ENCODE assay signal across 11 cellular contexts in the genomic region with DNA sequence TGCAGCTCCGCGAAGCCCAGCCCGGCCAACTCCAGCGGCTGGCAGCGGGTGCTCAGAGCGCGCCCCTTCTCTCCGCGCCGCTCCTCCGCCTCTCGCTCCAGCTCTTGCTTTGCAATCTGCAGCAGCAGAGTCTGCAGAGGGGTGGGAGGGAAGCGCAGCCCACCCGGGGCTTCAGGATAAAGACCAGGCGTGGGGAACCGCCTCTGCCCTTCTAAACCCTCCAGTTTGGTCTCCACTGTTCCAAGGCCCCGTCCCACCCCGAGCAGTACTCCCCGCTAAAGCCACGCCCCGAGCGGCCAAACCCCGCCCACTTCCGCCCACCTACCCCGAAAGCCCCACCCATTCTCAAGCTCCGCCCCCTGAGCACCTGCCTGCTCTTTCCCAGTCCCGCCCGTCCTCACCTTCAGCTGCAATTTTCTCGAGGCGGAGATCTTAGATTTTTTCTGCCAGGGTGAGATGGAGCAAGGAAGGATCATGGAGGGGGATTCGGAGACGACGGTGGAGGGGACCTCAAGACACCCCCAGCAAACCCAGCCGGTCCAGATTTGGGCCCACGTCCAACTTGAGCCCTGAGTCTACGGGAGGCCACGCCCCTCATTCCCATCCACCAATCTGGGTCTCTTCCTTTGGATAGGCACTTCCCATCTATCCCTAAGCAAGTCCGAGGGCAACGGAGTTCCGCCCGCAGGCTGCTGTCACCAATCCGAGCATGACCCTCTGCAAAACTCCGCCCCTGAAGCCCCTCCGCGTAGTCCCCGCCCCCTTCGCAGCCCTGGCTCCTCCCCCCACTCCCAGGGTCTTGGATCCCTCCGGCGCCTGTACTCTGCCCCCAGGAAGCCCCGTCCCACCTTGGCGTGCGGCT. TPM values are rescaled to one million over a fixed set of nuclear protein-coding genes. Genes with fewer than 3 reads are reported as not detected.
DNase-seq lines count a peak whose midpoint lies in the region; ATAC-seq and TF ChIP-seq lines count a peak whose summit lies in the region.
"Had no signal": no experiment of that assay in that cellular context is flagged by ENCODE, and none has a peak within 500 bp of the region (broad histone marks: within the 10 kb centered on the region; RNA-seq: fewer than 3 reads in every experiment).

No MANE protein-coding gene starts in this region.

- peaks cover 22% of the 10 kb centered on the region for H3K4me1 Mint-ChIP-seq in activated T-cell treated with anti-CD3 and anti-CD28 coated beads, Interleukin-2, amount 50 U/mL, for 4 hours (ENCODE audit: low read depth)
- H3K4me1 Mint-ChIP-seq in HFFc6 (ENCODE audit: low read depth) = peaks cover 15% of the 10 kb centered on the region

- no peak overlapping the region for H3K27ac Mint-ChIP-seq in HFFc6
- H3K27ac Mint-ChIP-seq: CD4-positive, alpha-beta T cell had no signal

- peaks cover 10% of the 10 kb centered on the region for H3K9me3 Mint-ChIP-seq in activated T-cell treated with anti-CD3 and anti-CD28 coated beads, Interleukin-2, amount 50 U/mL, for 4 hours
- no peaks in the 10 kb centered on the region for H3K9me3 Mint-ChIP-seq in HFFc6

- no peak for ATAC-seq in activated T-cell treated with anti-CD3 and anti-CD28 coated beads, Interleukin-2, amount 50 U/mL, for 4 hours

- no peak for TF ChIP-seq CTCF in HFFc6 (IDR thresholded peaks at IDR 0.05)

- no peak overlapping the region for H3K4me3 Mint-ChIP-seq in activated T-cell treated with anti-CD3 and anti-CD28 coated beads, Interleukin-2, amount 50 U/mL, for 4 hours
- no peak overlapping the region for H3K4me3 Mint-ChIP-seq in HFFc6
- H3K4me3 Mint-ChIP-seq: CD4-positive, alpha-beta T cell had no signal

- H3K36me3 Mint-ChIP-seq in activated T-cell treated with anti-CD3 and anti-CD28 coated beads, Interleukin-2, amount 50 U/mL, for 4 hours (ENCODE audit: insufficient read depth) = no peaks in the 10 kb centered on the region
- H3K36me3 Mint-ChIP-seq in HFFc6 (ENCODE audit: low read depth) = no peaks in the 10 kb centered on the region

- H3K27me3 Mint-ChIP-seq in activated T-cell treated with anti-CD3 and anti-CD28 coated beads, Interleukin-2, amount 50 U/mL, for 4 hours (ENCODE audit: low read depth) = peaks cover 48% of the 10 kb centered on the region
- peaks cover 6% of the 10 kb centered on the region; the same call in 1 of the 2 replicates for H3K27me3 Mint-ChIP-seq in HFFc6 (ENCODE audit: insufficient read depth)

- DNase-seq in activated T-cell treated with anti-CD3 and anti-CD28 coated beads for 24 hours (ENCODE audit: low read depth) (peak; percentile 30), NCI-H774 (lab: John Stamatoyannopoulos, UW) (peak; percentile 88), cerebellar cortex (ENCODE audit: low spot score) (peak; percentile 80), left kidney (ENCODE audit: low read depth, low spot score) (peak; percentile 85), NCI-H128 (lab: John Stamatoyannopoulos, UW; ENCODE audit: unreplicated experiment) (no peak), NK-92 (lab: John Stamatoyannopoulos, UW; ENCODE audit: unreplicated experiment) (no peak), HFFc6 (no peak)
- DNase-seq in activated T-cell treated with anti-CD3 and anti-CD28 coated beads, Interleukin-2, amount 50 U/mL, for 4 hours = no peak
- DNase-seq: naive B cell had no signal

RNA-seq across cellular contexts. Expression of a gene that starts 1.1 kb away (rescaled TPM):
- total RNA-seq in activated T-cell treated with anti-CD3 and anti-CD28 coated beads, Interleukin-2, amount 50 U/mL, for 4 hours = not detected
- total RNA-seq in HFFc6 (2021; fragmentation: NEBNext Ultra II Directional; extraction: Animal tissue kit (Norgen Biotek cat#: 25700)) = not detected
- total RNA-seq: CD4-positive, alpha-beta T cell; T-helper 1 cell treated with Interleukin-12 subunit alpha and Interleukin-12 subunit beta and Interleukin-4 antibody, amounts not matched to agents 30 ng/mL and 1 ng/mL, for 36 hours had no signal

RNA-seq across cellular contexts. Expression of a gene that starts 7.4 kb away (rescaled TPM):
- not detected for total RNA-seq in activated T-cell treated with anti-CD3 and anti-CD28 coated beads, Interleukin-2, amount 50 U/mL, for 4 hours
- 1 to 10 TPM; 4.1 to 8.8 (median 7.3) TPM for total RNA-seq in HFFc6 (2021; fragmentation: NEBNext Ultra II Directional; extraction: Animal tissue kit (Norgen Biotek cat#: 25700))
- total RNA-seq: CD4-positive, alpha-beta T cell; T-helper 1 cell treated with Interleukin-12 subunit alpha and Interleukin-12 subunit beta and Interleukin-4 antibody, amounts not matched to agents 30 ng/mL and 1 ng/mL, for 36 hours had no signal

RNA-seq across cellular contexts. Expression of a gene that starts 10.0 kb away (rescaled TPM):
- total RNA-seq in activated T-cell treated with anti-CD3 and anti-CD28 coated beads, Interleukin-2, amount 50 U/mL, for 4 hours = under 1 TPM in 2 of 3 donors, not detected in 1; 0.25 to 0.45 TPM
- 1 to 10 TPM in 1 of 6 experiments, under 1 TPM in 5; 0.20 to 1.1 (median 0.72) TPM for total RNA-seq in HFFc6 (2021; fragmentation: NEBNext Ultra II Directional; extraction: Animal tissue kit (Norgen Biotek cat#: 25700))
- total RNA-seq: CD4-positive, alpha-beta T cell; T-helper 1 cell treated with Interleukin-12 subunit alpha and Interleukin-12 subunit beta and Interleukin-4 antibody, amounts not matched to agents 30 ng/mL and 1 ng/mL, for 36 hours had no signal

RNA-seq across cellular contexts. Expression of a gene that starts 23.7 kb away (rescaled TPM):
- not detected for total RNA-seq in activated T-cell treated with anti-CD3 and anti-CD28 coated beads, Interleukin-2, amount 50 U/mL, for 4 hours
- 1 to 10 TPM in 1 of 6 experiments, under 1 TPM in 2, not detected in 3; 0.09 to 1.2 (median 0.38) TPM for total RNA-seq in HFFc6 (2021; fragmentation: NEBNext Ultra II Directional; extraction: Animal tissue kit (Norgen Biotek cat#: 25700))
- total RNA-seq: T-helper 1 cell treated with Interleukin-12 subunit alpha and Interleukin-12 subunit beta and Interleukin-4 antibody, amounts not matched to agents 30 ng/mL and 1 ng/mL, for 36 hours had no signal

RNA-seq across cellular contexts. Expression of a gene that starts 39.0 kb away (rescaled TPM):
- 100 to 1,000 TPM in 2 of 3 donors, 10 to 100 TPM in 1; 95.6 to 105 (median 104) TPM for total RNA-seq in activated T-cell treated with anti-CD3 and anti-CD28 coated beads, Interleukin-2, amount 50 U/mL, for 4 hours
- 10 to 100 TPM; 82.7 to 96.0 (median 91.9) TPM for total RNA-seq in HFFc6 (2021; fragmentation: NEBNext Ultra II Directional; extraction: Animal tissue kit (Norgen Biotek cat#: 25700))

Comparison
In these comparisons a context has a peak if more than half of its experiments do, and no peak if none do; other contexts are left out.
1. DNase-seq: peak in activated T-cell treated with anti-CD3 and anti-CD28 coated beads for 24 hours (single experiment), NCI-H774 (single experiment), cerebellar cortex (single experiment) and left kidney (single experiment); none in activated T-cell treated with anti-CD3 and anti-CD28 coated beads, Interleukin-2, amount 50 U/mL, for 4 hours (single experiment), NCI-H128 (single experiment), NK-92 (single experiment) and HFFc6 (single experiment).